In genomic region chr1:156498447-156499193, GRCh38 we compare ENCODE assay signal across 8 cellular contexts. TPM values are rescaled to one million over a fixed set of nuclear protein-coding genes. Genes with fewer than 3 reads are reported as not detected.
DNase-seq lines count a peak whose midpoint lies in the region; ATAC-seq and TF ChIP-seq lines count a peak whose summit lies in the region.

No MANE protein-coding gene starts in this region.

- no peak for TF ChIP-seq CTCF in body of pancreas (IDR thresholded peaks at IDR 0.05)

- DNase-seq in AG20443 (ENCODE audit: low spot score), result peak; percentile 58
- no peak for DNase-seq in Jurkat, Clone E6-1 (ENCODE audit: low read depth, low spot score)
- peak; percentile 63 to 79 (median 72) for DNase-seq in body of pancreas
- peak in 17 of 49 donors; percentile 17 to 60 (median 35) for DNase-seq in substantia nigra (lab: John Stamatoyannopoulos, UW)
- no peak for DNase-seq in LoVo (ENCODE audit: low spot score)
- DNase-seq in HEK293T (ENCODE audit: extremely low spot score), result no peak
- no peak for DNase-seq in kidney glomerular epithelial cell (lab: John Stamatoyannopoulos, UW)

- peaks cover 79% of the 10 kb centered on the region for H3K4me1 ChIP-seq in body of pancreas

- CTCF ChIA-PET in HEK293T (lab: Yijun Ruan, JAX), result interaction anchor here (0.5 to 1.8 kb wide), 3 partner anchors 18 to 124 kb away, joined by 3 to 7 read pairs (median 3); no protein-coding TSS in a partner anchor

- H3K27me3 ChIP-seq in body of pancreas, result no peaks in the 10 kb centered on the region
- no peaks in the 10 kb centered on the region for H3K27me3 ChIP-seq in layer of hippocampus (ENCODE audit: control insufficient read depth, insufficient read depth, low read length)

- POLR2A ChIA-PET in HEK293T (lab: Yijun Ruan, JAX), result interaction anchor here (1.1 to 6.8 kb wide), 5 partner anchors 9 to 93 kb away, joined by 4 to 64 read pairs (median 4); partner anchors contain the start of gene NAXE

- H3K36me3 ChIP-seq in body of pancreas (replicated peaks in 1 of 2; ENCODE audit: insufficient read depth in 1 of 2, low read depth in 2 of 2), result no peaks in the 10 kb centered on the region

- ATAC-seq in body of pancreas, result no peak

- H3K4me3 ChIP-seq in Jurkat, Clone E6-1 (ENCODE audit: low read length), result peak overlapping the region; percentile 74; the same call in 1 of the 2 replicates
- H3K4me3 ChIP-seq in body of pancreas, result peak overlapping the region; percentile 81 to 91

- TF ChIP-seq POLR2A in body of pancreas (IDR thresholded peaks at IDR 0.05), result peak; percentile 27 to 63 (median 59)

- intact Hi-C loops in body of pancreas (cut with DNase I), result no loop called here

- peak overlapping the region; percentile 99 to 100 (median 100) for H3K27ac ChIP-seq in body of pancreas
- peak overlapping the region; percentile 99 for H3K27ac ChIP-seq in layer of hippocampus (ENCODE audit: low read depth, low read length)
- peak overlapping the region; percentile 98 for H3K27ac ChIP-seq in substantia nigra (ENCODE audit: low read depth, low read length, poor library complexity, severe bottlenecking)

- WGBS in body of pancreas, 2 donors, result 6 to 7% methylated on average over 10 to 11 of the region's 11 CpGs

- no peaks in the 10 kb centered on the region for H3K9me3 ChIP-seq in body of pancreas

TF ChIP-seq in HEK293T, 16 proteins besides CTCF, POLR2A, EP300 and RAD21:
- TF ChIP-seq CTBP1 (IDR thresholded peaks at IDR 0.05; ENCODE audit: borderline replicate concordance), result no peak
- TF ChIP-seq ELF4 (IDR thresholded peaks at IDR 0.05), result no peak
- no peak for TF ChIP-seq FOXM1 (IDR thresholded peaks at IDR 0.05; ENCODE audit: borderline replicate concordance)
- TF ChIP-seq FOXK2 (IDR thresholded peaks at IDR 0.05), result no peak
- no peak for TF ChIP-seq TARDBP (IDR thresholded peaks at IDR 0.05)
- TF ChIP-seq HDGF (IDR thresholded peaks at IDR 0.05; ENCODE audit: borderline replicate concordance), result no peak
- TF ChIP-seq ARNT (IDR thresholded peaks at IDR 0.05), result no peak
- no peak for TF ChIP-seq SUZ12 (IDR thresholded peaks at IDR 0.05)
- TF ChIP-seq ZNF384 (IDR thresholded peaks at IDR 0.05), result no peak
- TF ChIP-seq BHLHE40 (IDR thresholded peaks at IDR 0.05; ENCODE audit: borderline replicate concordance), result no peak
- TF ChIP-seq SP1 (IDR thresholded peaks at IDR 0.05), result no peak
- no peak for TF ChIP-seq PKNOX1 (IDR thresholded peaks at IDR 0.05)
- TF ChIP-seq NFRKB (IDR thresholded peaks at IDR 0.05), result no peak
- no peak for TF ChIP-seq FOXA1 (IDR thresholded peaks at IDR 0.05)
- TF ChIP-seq LEF1 (IDR thresholded peaks at IDR 0.05; ENCODE audit: borderline replicate concordance), result no peak
- TF ChIP-seq L3MBTL2 (conservative IDR thresholded peaks at IDR 0.05), result no peak

RNA-seq across cellular contexts. Expression of gene MEF2D, which starts 2.0 kb away (rescaled TPM):
- 16.9 TPM for polyA plus RNA-seq in Jurkat, Clone E6-1 (2012; ENCODE audit: insufficient read depth, insufficient read length)
- 10 to 100 TPM; 15.6 to 18.1 TPM for total RNA-seq in body of pancreas

Comparison
In these comparisons a context has a peak if more than half of its experiments do, and no peak if none do; other contexts are left out.
1. DNase-seq: peak in AG20443 (single experiment) and body of pancreas (4 of 4); none in Jurkat, Clone E6-1 (single experiment), LoVo (single experiment), HEK293T (single experiment) and kidney glomerular epithelial cell (single experiment).
2. Peak in every context shown above with its lines, with median percentiles within 50 percentile points of each other: H3K27ac ChIP-seq.